Comparison of ENCODE assay signal across 20 cellular contexts in genomic region chr17:77115947-77116346, GRCh38. TPM values are rescaled to one million over a fixed set of nuclear protein-coding genes. Genes with fewer than 3 reads are reported as not detected.
DNase-seq lines count a peak whose midpoint lies in the region; ATAC-seq and TF ChIP-seq lines count a peak whose summit lies in the region.
"Had no signal": no experiment of that assay in that cellular context is flagged by ENCODE, and none has a peak within 500 bp of the region (broad histone marks: within the 10 kb centered on the region; RNA-seq: fewer than 3 reads in every experiment).

No MANE protein-coding gene starts in this region.

- no peak overlapping the region for H3K4me3 Mint-ChIP-seq in MCF 10A (ENCODE audit: unreplicated experiment)
- H3K4me3 Mint-ChIP-seq in progenitor cell of endocrine pancreas (ENCODE audit: low read depth) = no peak overlapping the region
- H3K4me3 Mint-ChIP-seq: activated CD8-positive, alpha-beta memory T cell treated with anti-CD3 and anti-CD28 coated beads, Interleukin-2, amount 10 ng/mL, durations not matched to agents 7 days and 5 days; type B pancreatic cell had no signal

- no peaks in the 10 kb centered on the region for H3K4me1 Mint-ChIP-seq in MCF 10A (ENCODE audit: insufficient read depth, unreplicated experiment)
- peaks cover 18% of the 10 kb centered on the region for H3K4me1 Mint-ChIP-seq in progenitor cell of endocrine pancreas (ENCODE audit: low read depth)

- H3K4me1 ChIP-seq in breast epithelium (peaks cover 0 to 5% of the 10 kb centered on the region in 2 donors), esophagus muscularis mucosa (peaks cover 32 to 48% (median 42%) of the 10 kb centered on the region in 4 donors), transverse colon (peaks cover 6 to 29% (median 10%) of the 10 kb centered on the region in 4 donors)

- H3K36me3 Mint-ChIP-seq in MCF 10A (ENCODE audit: insufficient read depth, unreplicated experiment) (no peaks in the 10 kb centered on the region), progenitor cell of endocrine pancreas (ENCODE audit: insufficient read depth) (no peaks in the 10 kb centered on the region)
- H3K36me3 Mint-ChIP-seq: type B pancreatic cell had no signal

- intact Hi-C loops in breast epithelium (cut with DNase I; ENCODE audit: low total_unique reads) = no loop called here
- intact Hi-C loops in MCF 10A (cut with micrococcal nuclease) = no loop called here
- intact Hi-C loops in esophagus muscularis mucosa (cut with DNase I) = no loop called here
- intact Hi-C loops in transverse colon (cut with DNase I; ENCODE audit: low total_unique reads) = no loop called here

- no peaks in the 10 kb centered on the region for H3K36me3 ChIP-seq in breast epithelium
- H3K36me3 ChIP-seq in esophagus muscularis mucosa = no peaks in the 10 kb centered on the region
- no peaks in the 10 kb centered on the region for H3K36me3 ChIP-seq in transverse colon
- H3K36me3 ChIP-seq: HAP-1 had no signal

- no peaks in the 10 kb centered on the region for H3K9me3 Mint-ChIP-seq in MCF 10A (ENCODE audit: unreplicated experiment)
- no peaks in the 10 kb centered on the region for H3K9me3 Mint-ChIP-seq in progenitor cell of endocrine pancreas (ENCODE audit: low read depth)
- H3K9me3 Mint-ChIP-seq: type B pancreatic cell had no signal

- H3K9me3 ChIP-seq in breast epithelium (no peaks in the 10 kb centered on the region), esophagus muscularis mucosa (no peaks in the 10 kb centered on the region), transverse colon (no peaks in the 10 kb centered on the region)
- H3K9me3 ChIP-seq: HAP-1 had no signal

- H3K4me3 ChIP-seq in breast epithelium (no peak overlapping the region), esophagus muscularis mucosa (no peak overlapping the region), transverse colon (no peak overlapping the region)
- H3K4me3 ChIP-seq: HAP-1 had no signal

- BruUV-seq in MCF 10A (replicated peaks; lab: Mats Ljungman, UMichigan) = no TSS peak

- no peak for TF ChIP-seq POLR2A in breast epithelium (IDR thresholded peaks at IDR 0.05)
- no peak for TF ChIP-seq POLR2A in esophagus muscularis mucosa (IDR thresholded peaks at IDR 0.05; ENCODE audit: low read depth)
- no peak for TF ChIP-seq POLR2A in transverse colon (IDR thresholded peaks at IDR 0.05)

- H3K27ac ChIP-seq in breast epithelium = peak overlapping the region; percentile 23 to 67
- peak overlapping the region; percentile 47 to 65 (median 60) for H3K27ac ChIP-seq in esophagus muscularis mucosa (replicated peaks in 1 of 4)
- H3K27ac ChIP-seq in transverse colon = peak overlapping the region; percentile 37 to 39 (median 38)
- H3K27ac ChIP-seq: 22Rv1, foreskin keratinocyte, KMS-11 had no signal

- ATAC-seq in GM18502 (IDR thresholded peaks at IDR 0.05; ENCODE audit: poor library complexity, unreplicated experiment) (no peak), HG02763 (IDR thresholded peaks at IDR 0.05; ENCODE audit: unreplicated experiment) (no peak), GM19463 (IDR thresholded peaks at IDR 0.05; ENCODE audit: unreplicated experiment) (no peak)
- ATAC-seq: activated CD8-positive, alpha-beta memory T cell treated with anti-CD3 and anti-CD28 coated beads, Interleukin-2, amount 10 ng/mL, durations not matched to agents 7 days and 5 days; foreskin keratinocyte had no signal

- WGBS in esophagus muscularis mucosa = 80% methylated on average over 5 of the region's 5 CpGs
- WGBS in transverse colon (ENCODE audit: low coverage in 1 of 2), 2 donors = 75 to 81% methylated on average over 3 to 5 of the region's 5 CpGs

- H3K27me3 Mint-ChIP-seq in MCF 10A (ENCODE audit: insufficient read depth, unreplicated experiment) = no peaks in the 10 kb centered on the region
- no peaks in the 10 kb centered on the region for H3K27me3 Mint-ChIP-seq in progenitor cell of endocrine pancreas
- H3K27me3 Mint-ChIP-seq: activated CD8-positive, alpha-beta memory T cell treated with anti-CD3 and anti-CD28 coated beads, Interleukin-2, amount 10 ng/mL, durations not matched to agents 7 days and 5 days; type B pancreatic cell had no signal

- CTCF ChIA-PET in MCF 10A (lab: Yijun Ruan, JAX) = interaction anchor here (0.9 kb wide), 1 partner anchor 20 kb away, joined by 4 read pairs; no protein-coding TSS in a partner anchor

- H3K27me3 ChIP-seq in breast epithelium = no peaks in the 10 kb centered on the region
- H3K27me3 ChIP-seq in esophagus muscularis mucosa = no peaks in the 10 kb centered on the region
- H3K27me3 ChIP-seq in transverse colon = no peaks in the 10 kb centered on the region
- H3K27me3 ChIP-seq: foreskin keratinocyte had no signal

- no peak overlapping the region for H3K27ac Mint-ChIP-seq in MCF 10A (ENCODE audit: low read depth, unreplicated experiment)
- H3K27ac Mint-ChIP-seq in progenitor cell of endocrine pancreas = peak overlapping the region; percentile 33
- H3K27ac Mint-ChIP-seq: activated CD8-positive, alpha-beta memory T cell treated with anti-CD3 and anti-CD28 coated beads, Interleukin-2, amount 10 ng/mL, durations not matched to agents 7 days and 5 days; type B pancreatic cell had no signal

- in situ Hi-C loops in transverse colon (cut with MboI; ENCODE audit: low pct_ligation_motif_present in 1 of 4, low pct_unique_long_range_greater_than_20kb in 1 of 4, low sequenced_read_pairs in 3 of 4) = no loop called here

- DNase-seq in breast epithelium (ENCODE audit: low spot score in 2 of 2) = no peak
- DNase-seq in MCF 10A (ENCODE audit: unreplicated experiment) = no peak
- no peak for DNase-seq in esophagus muscularis mucosa (ENCODE audit: extremely low spot score)
- DNase-seq in progenitor cell of endocrine pancreas (ENCODE audit: low spot score, unreplicated experiment) = no peak
- DNase-seq in transverse colon = no peak
- DNase-seq: activated CD4-positive, alpha-beta T cell treated with anti-CD3 and anti-CD28 coated beads for 48 hours; activated CD8-positive, alpha-beta memory T cell treated with anti-CD3 and anti-CD28 coated beads, Interleukin-2, amount 10 ng/mL, durations not matched to agents 7 days and 5 days; AML-193; foreskin keratinocyte; MV-4-11; NCI-H187; NCI-H82; T-helper 1 cell had no signal

- TF ChIP-seq EP300 in esophagus muscularis mucosa (IDR thresholded peaks at IDR 0.05) (no peak), transverse colon (IDR thresholded peaks at IDR 0.05; ENCODE audit: low read depth) (no peak)

- POLR2A ChIA-PET in MCF 10A (lab: Yijun Ruan, JAX) = no interaction called here

- TF ChIP-seq CTCF in breast epithelium (IDR thresholded peaks at IDR 0.05) (no peak), MCF 10A (IDR thresholded peaks at IDR 0.05; ENCODE audit: unreplicated experiment) (no peak), esophagus muscularis mucosa (IDR thresholded peaks at IDR 0.05) (no peak), progenitor cell of endocrine pancreas (IDR thresholded peaks at IDR 0.05; ENCODE audit: unreplicated experiment) (no peak), transverse colon (IDR thresholded peaks at IDR 0.05) (no peak)

RNA-seq across cellular contexts. Expression of gene SEC14L1, which starts 24.8 kb away (rescaled TPM):
- total RNA-seq in breast epithelium = 100 to 1,000 TPM in 1 of 3 donors, 10 to 100 TPM in 2; 52.2 to 106 (median 59.6) TPM
- 25.8 and 31.4 TPM in 2 replicates for total RNA-seq in MCF 10A (2022)
- 10 to 100 TPM; 40.7 to 96.4 (median 64.4) TPM for total RNA-seq in esophagus muscularis mucosa
- total RNA-seq in progenitor cell of endocrine pancreas = 90.8 and 98.3 TPM in 2 replicates
- total RNA-seq in transverse colon = 10 to 100 TPM; 16.8 to 34.6 (median 23.8) TPM
